ENCODE assay signal across 25 cellular contexts in genomic region chr1:204980870-204981405, GRCh38.
DNase-seq lines count a peak whose midpoint lies in the region; TF ChIP-seq lines count a peak whose summit lies in the region.
"Had no signal": no experiment of that assay in that cellular context is flagged by ENCODE, and none has a peak within 500 bp of the region (broad histone marks: within the 10 kb centered on the region; RNA-seq: fewer than 3 reads in every experiment).

No MANE protein-coding gene starts in this region.

- no peaks in the 10 kb centered on the region for H3F3A ChIP-seq in smooth muscle cell (ENCODE audit: low read depth)

- peaks cover 8% of the 10 kb centered on the region for H3K9me3 Mint-ChIP-seq in glutamatergic neuron (ENCODE audit: unreplicated experiment)
- H3K9me3 Mint-ChIP-seq: CD8-positive, alpha-beta T cell; GM23338; HFFc6 had no signal

- H3K27me3 ChIP-seq in smooth muscle cell (ENCODE audit: low read depth) (no peaks in the 10 kb centered on the region), MG63 (no peaks in the 10 kb centered on the region)

- H3K4me3 Mint-ChIP-seq in glutamatergic neuron (ENCODE audit: unreplicated experiment): no peak overlapping the region
- H3K4me3 Mint-ChIP-seq: CD8-positive, alpha-beta T cell; GM23338; HFFc6 had no signal

- H3K4me3 ChIP-seq in smooth muscle cell (no peak overlapping the region), OCI-LY7 (ENCODE audit: low read depth, low read length, poor library complexity, severe bottlenecking) (no peak overlapping the region), MG63 (no peak overlapping the region)
- H3K4me3 ChIP-seq: GM12878, GM23338, HAP-1, SK-N-MC had no signal

- H3K4me1 ChIP-seq in smooth muscle cell (ENCODE audit: low read depth) (peaks cover 7% of the 10 kb centered on the region), OCI-LY7 (ENCODE audit: insufficient read depth, low read length, poor library complexity, severe bottlenecking) (no peaks in the 10 kb centered on the region)
- H3K4me1 ChIP-seq: Caco-2, HAP-1 had no signal

- DNase-seq in H4 (ENCODE audit: low spot score): peak; percentile 13
- peak; percentile 6 for DNase-seq in M059J (ENCODE audit: low read depth)
- peak; percentile 59 for DNase-seq in fibroblast of peridontal ligament (ENCODE audit: extremely low read depth)
- no peak for DNase-seq in smooth muscle cell (lab: John Stamatoyannopoulos, UW; ENCODE audit: unreplicated experiment)
- no peak for DNase-seq in glutamatergic neuron
- DNase-seq in OCI-LY7 (ENCODE audit: low spot score): no peak
- no peak for DNase-seq in MG63
- DNase-seq: C1 segment of cervical spinal cord; Caco-2; CD8-positive, alpha-beta T cell; EL; GDM1; HFFc6; KBM-7; NCI-H1048; NCI-H1417; NCI-H1694; NCI-H2029 treated with DMSO at 0.1 percent for 48 hours; NCI-H2227 treated with DMSO at 0.1 percent for 48 hours; NCI-H526 treated with DMSO at 0.1 percent for 48 hours; SIG-M5 had no signal

- TF ChIP-seq CTCF in smooth muscle cell (IDR thresholded peaks at IDR 0.05; ENCODE audit: borderline replicate concordance, insufficient read depth, poor library complexity, severe bottlenecking) (no peak), glutamatergic neuron (IDR thresholded peaks at IDR 0.05; ENCODE audit: partially characterized antibody, unreplicated experiment) (no peak), OCI-LY7 (conservative IDR thresholded peaks at IDR 0.05; ENCODE audit: low read length) (no peak)

- H3K4me2 ChIP-seq in smooth muscle cell (peak overlapping the region; percentile 41), OCI-LY7 (ENCODE audit: low read length) (no peak overlapping the region)
- H3K4me2 ChIP-seq: GM23338 had no signal

- H3K27me3 Mint-ChIP-seq in glutamatergic neuron (ENCODE audit: unreplicated experiment): peaks cover 16% of the 10 kb centered on the region

- WGBS in smooth muscle cell (ENCODE audit: low lambda C conversion rate): 54% methylated on average over 3 of the region's 3 CpGs

- no peaks in the 10 kb centered on the region for H3K79me2 ChIP-seq in smooth muscle cell (ENCODE audit: low read depth)
- no peaks in the 10 kb centered on the region for H3K79me2 ChIP-seq in OCI-LY7 (ENCODE audit: insufficient read depth, low read depth, low read length)

- H3K9me3 ChIP-seq in smooth muscle cell (replicated peaks; ENCODE audit: low read depth) (no peaks in the 10 kb centered on the region), OCI-LY7 (ENCODE audit: low read length) (no peaks in the 10 kb centered on the region), MG63 (no peaks in the 10 kb centered on the region)
- H3K9me3 ChIP-seq: Caco-2, HAP-1 had no signal

- POLR2A ChIA-PET in OCI-LY7 (lab: Charles Lee): no interaction called here

- H3K4me1 Mint-ChIP-seq in glutamatergic neuron (ENCODE audit: low read depth, unreplicated experiment): no peaks in the 10 kb centered on the region
- H3K4me1 Mint-ChIP-seq: GM23338 had no signal

- CTCF ChIA-PET in OCI-LY7 (lab: Charles Lee; ENCODE audit: unreplicated experiment): no interaction called here

- peaks cover 21% of the 10 kb centered on the region for H3K36me3 Mint-ChIP-seq in glutamatergic neuron (ENCODE audit: unreplicated experiment)
- H3K36me3 Mint-ChIP-seq: CD8-positive, alpha-beta T cell had no signal

- H3K27ac ChIP-seq in smooth muscle cell (ENCODE audit: low read depth) (peak overlapping the region; percentile 66), OCI-LY7 (ENCODE audit: low read depth, low read length, poor library complexity, severe bottlenecking) (no peak overlapping the region)
- H3K27ac ChIP-seq: SK-N-MC had no signal

- H2AFZ ChIP-seq in smooth muscle cell (ENCODE audit: low read depth) (no peak overlapping the region), OCI-LY7 (ENCODE audit: low read length) (no peak overlapping the region)
- H2AFZ ChIP-seq: GM23338 had no signal

- H3K9ac ChIP-seq in smooth muscle cell (ENCODE audit: low read depth): no peak overlapping the region

- BruUV-seq in OCI-LY7 (replicated peaks; lab: Mats Ljungman, UMichigan): no TSS peak

- H4K20me1 ChIP-seq in smooth muscle cell (ENCODE audit: low read depth) (no peaks in the 10 kb centered on the region), OCI-LY7 (ENCODE audit: insufficient read depth, low read length) (no peaks in the 10 kb centered on the region)

- H3K9me2 ChIP-seq in OCI-LY7 (ENCODE audit: insufficient read depth, low read length): no peaks in the 10 kb centered on the region

- no peaks in the 10 kb centered on the region for H3K36me3 ChIP-seq in smooth muscle cell (ENCODE audit: low read depth)
- H3K36me3 ChIP-seq in OCI-LY7 (ENCODE audit: insufficient read depth, low read length): no peaks in the 10 kb centered on the region
- H3K36me3 ChIP-seq in MG63: peaks cover 6% of the 10 kb centered on the region
- H3K36me3 ChIP-seq: HAP-1 had no signal

- H3K27ac Mint-ChIP-seq in glutamatergic neuron (ENCODE audit: unreplicated experiment): no peak overlapping the region
- H3K27ac Mint-ChIP-seq: CD8-positive, alpha-beta T cell; GM23338; HFFc6 had no signal

- intact Hi-C loops in OCI-LY7 (cut with micrococcal nuclease; ENCODE audit: unreplicated experiment): no loop called here

Comparison
In these comparisons a context has a peak if more than half of its experiments do, and no peak if none do; other contexts are left out.
1. DNase-seq: peak in H4 (single experiment), M059J (single experiment) and fibroblast of peridontal ligament (single experiment); none in smooth muscle cell (single experiment), glutamatergic neuron (single experiment), OCI-LY7 (single experiment) and MG63 (single experiment).